Comparison of ENCODE assay signal across 10 cellular contexts in the genomic region with DNA sequence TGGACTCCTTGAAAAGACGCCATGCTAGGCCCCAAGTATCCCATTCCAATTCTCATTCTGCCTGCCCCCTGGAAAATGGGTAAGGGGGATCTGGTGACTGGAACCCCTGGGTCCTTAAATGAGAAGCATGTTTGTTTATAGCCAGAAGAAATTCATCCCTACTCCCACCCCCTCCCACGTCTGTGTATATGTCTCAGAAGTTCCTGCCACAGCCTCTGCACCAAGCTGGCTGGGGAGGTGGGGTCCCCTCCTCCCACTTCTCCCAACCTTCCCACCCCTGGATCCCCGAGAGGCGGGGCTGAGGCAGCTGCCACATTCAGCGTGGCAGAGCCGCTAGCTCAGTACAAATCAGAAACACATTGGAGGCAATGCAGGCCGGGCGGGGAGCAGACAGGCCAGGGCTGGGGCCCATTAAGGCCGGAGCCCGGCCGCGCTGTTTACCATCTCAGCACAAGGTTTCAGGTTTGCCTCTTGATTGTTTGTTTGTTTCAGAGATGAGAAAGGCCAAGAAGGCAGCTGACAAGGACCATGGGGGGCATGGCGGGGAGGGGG.
"Had no signal": no experiment of that assay in that cellular context is flagged by ENCODE, and none has a peak within 500 bp of the region (broad histone marks: within the 10 kb centered on the region; RNA-seq: fewer than 3 reads in every experiment).

No MANE protein-coding gene starts in this region.

- DNase-seq: activated CD4-positive, alpha-beta memory T cell treated with anti-CD3 and anti-CD28 coated beads for 36 hours; activated CD4-positive, alpha-beta T cell treated with anti-CD3 and anti-CD28 coated beads for 36 hours; activated CD8-positive, alpha-beta memory T cell treated with anti-CD3 and anti-CD28 coated beads, Interleukin-2, amount 10 ng/mL, durations not matched to agents 7 days and 5 days; activated naive CD4-positive, alpha-beta T cell treated with anti-CD3 and anti-CD28 coated beads for 36 hours; activated T-cell treated with anti-CD3 and anti-CD28 coated beads, Interleukin-2, amount 50 U/mL, for 1 hour; left ventricle myocardium superior; mesendoderm; WERI-Rb-1 had no signal

- ATAC-seq: activated CD4-positive, alpha-beta T cell treated with anti-CD3 and anti-CD28 coated beads for 36 hours; activated CD8-positive, alpha-beta memory T cell treated with anti-CD3 and anti-CD28 coated beads, Interleukin-2, amount 10 ng/mL, durations not matched to agents 7 days and 5 days; left ventricle myocardium superior; pancreas; stimulated activated effector memory CD8-positive, alpha-beta T cell treated with anti-CD3 and anti-CD28 coated beads, Interleukin-12 subunit alpha, Interleukin-12 subunit beta, amount 100 ng/mL, for 72 hours had no signal
